16 cellular contexts compared by ENCODE assay signal in the genomic region with DNA sequence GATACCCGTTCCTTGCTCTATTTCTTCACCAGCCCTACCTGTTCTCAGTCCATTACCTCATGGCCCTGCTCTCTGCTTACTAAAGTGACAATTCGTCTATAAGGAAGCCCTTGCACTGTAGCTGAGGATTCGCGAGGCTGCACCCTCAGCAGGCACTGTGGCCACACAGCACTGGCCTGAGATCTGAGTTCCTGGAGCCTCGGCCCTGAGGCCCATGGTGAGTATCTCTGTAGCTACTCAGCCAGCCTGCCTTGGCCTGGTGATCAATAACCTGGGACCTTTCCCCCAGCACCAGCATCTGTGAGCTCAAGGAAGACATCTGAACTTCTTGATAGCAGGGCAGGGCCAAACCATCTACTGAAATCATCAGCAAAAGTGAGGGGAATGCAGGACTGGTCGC.
DNase-seq lines count a peak whose midpoint lies in the region; ATAC-seq and TF ChIP-seq lines count a peak whose summit lies in the region.
"Had no signal": no experiment of that assay in that cellular context is flagged by ENCODE, and none has a peak within 500 bp of the region (broad histone marks: within the 10 kb centered on the region; RNA-seq: fewer than 3 reads in every experiment).

No MANE protein-coding gene starts in this region.

- H3K9ac ChIP-seq in adipocyte (ENCODE audit: low read length), result peak overlapping the region; percentile 1

- H3K27ac Mint-ChIP-seq in neural crest cell (ENCODE audit: unreplicated experiment), result peak overlapping the region; percentile 69
- no peak overlapping the region for H3K27ac Mint-ChIP-seq in stimulated activated naive CD8-positive, alpha-beta T cell treated with anti-CD3 and anti-CD28 coated beads, Interleukin-15, amount 100 ng/mL, for 72 hours

- H3K27ac ChIP-seq in coronary artery, result peak overlapping the region in 1 of 2 donors; percentile 76
- peak overlapping the region; percentile 99 for H3K27ac ChIP-seq in temporal lobe (ENCODE audit: low read depth, low read length)
- H3K27ac ChIP-seq: C4-2B had no signal

- H3K4me3 Mint-ChIP-seq in neural crest cell, result peak overlapping the region; percentile 63
- no peak overlapping the region for H3K4me3 Mint-ChIP-seq in stimulated activated naive CD8-positive, alpha-beta T cell treated with anti-CD3 and anti-CD28 coated beads, Interleukin-15, amount 100 ng/mL, for 72 hours
- H3K4me3 Mint-ChIP-seq: naive thymus-derived CD4-positive, alpha-beta T cell had no signal

- peaks cover 8% of the 10 kb centered on the region for H3K9me3 Mint-ChIP-seq in neural crest cell
- peaks cover 0 to 9% of the 10 kb centered on the region in 2 donors for H3K9me3 Mint-ChIP-seq in stimulated activated naive CD8-positive, alpha-beta T cell treated with anti-CD3 and anti-CD28 coated beads, Interleukin-15, amount 100 ng/mL, for 72 hours

- H3K4me1 Mint-ChIP-seq in neural crest cell, result peaks cover 66% of the 10 kb centered on the region
- H3K4me1 Mint-ChIP-seq in stimulated activated naive CD8-positive, alpha-beta T cell treated with anti-CD3 and anti-CD28 coated beads, Interleukin-15, amount 100 ng/mL, for 72 hours, result peaks cover 31% of the 10 kb centered on the region

- peaks cover 8% of the 10 kb centered on the region for H3K36me3 Mint-ChIP-seq in neural crest cell (ENCODE audit: low read depth)

- TF ChIP-seq CTCF in coronary artery (IDR thresholded peaks at IDR 0.05) (no peak), neural crest cell (conservative IDR thresholded peaks at IDR 0.05) (no peak)

- no peaks in the 10 kb centered on the region for H3K27me3 ChIP-seq in adipocyte (replicated peaks; ENCODE audit: control insufficient read depth, insufficient read depth, low read length)

- no peaks in the 10 kb centered on the region for H3K9me3 ChIP-seq in adipocyte (ENCODE audit: control insufficient read depth, low read length)

- H3K4me1 ChIP-seq in adipocyte (ENCODE audit: control insufficient read depth, insufficient read depth, low read length), result peaks cover 7% of the 10 kb centered on the region

- ATAC-seq in stimulated activated naive CD8-positive, alpha-beta T cell treated with anti-CD3 and anti-CD28 coated beads, Interleukin-15, amount 100 ng/mL, for 72 hours, result no peak
- ATAC-seq in GM21360 (IDR thresholded peaks at IDR 0.05; ENCODE audit: unreplicated experiment), result no peak
- ATAC-seq: naive thymus-derived CD4-positive, alpha-beta T cell had no signal

- no peaks in the 10 kb centered on the region for H3K27me3 Mint-ChIP-seq in neural crest cell (ENCODE audit: low read depth)
- H3K27me3 Mint-ChIP-seq in stimulated activated naive CD8-positive, alpha-beta T cell treated with anti-CD3 and anti-CD28 coated beads, Interleukin-15, amount 100 ng/mL, for 72 hours, result peaks cover 8% of the 10 kb centered on the region
- H3K27me3 Mint-ChIP-seq: naive thymus-derived CD4-positive, alpha-beta T cell had no signal

- H3K4me3 ChIP-seq in adipocyte (ENCODE audit: low read length) (no peak overlapping the region), coronary artery (peak overlapping the region; percentile 11)

- no peaks in the 10 kb centered on the region for H3K36me3 ChIP-seq in adipocyte (ENCODE audit: control insufficient read depth, insufficient read depth, low read length, severe bottlenecking)

- DNase-seq in adipocyte (ENCODE audit: low read depth), result no peak
- no peak for DNase-seq in coronary artery (ENCODE audit: low spot score)
- DNase-seq in neural crest cell (ENCODE audit: low read depth, low spot score), result no peak
- DNase-seq in NCI-H446 (lab: John Stamatoyannopoulos, UW), result no peak
- DNase-seq in stimulated activated naive CD8-positive, alpha-beta T cell treated with anti-CD3 and anti-CD28 coated beads, Interleukin-15, amount 100 ng/mL, for 72 hours, result no peak
- no peak for DNase-seq in HuH-7 (ENCODE audit: low spot score)
- DNase-seq: activated gamma-delta T cell treated with Interleukin-2 at 50 U/mL for 16 hours; DMS153; naive thymus-derived CD4-positive, alpha-beta T cell; NCI-H2029 treated with DMSO at 0.1 percent for 48 hours; NCI-H524; OCI-M1; stimulated activated CD4-positive, alpha-beta T cell treated with anti-CD3 and anti-CD28 coated beads, Interleukin-2, amount 100 ng/mL, for 24 hours had no signal
